ENCODE assay signal across 8 cellular contexts in genomic region chr2:170973225-170973491, GRCh38. TPM values are rescaled to one million over a fixed set of nuclear protein-coding genes. Genes with fewer than 3 reads are reported as not detected.
DNase-seq lines count a peak whose midpoint lies in the region; TF ChIP-seq lines count a peak whose summit lies in the region.

No MANE protein-coding gene starts in this region.

- TF ChIP-seq POLR2A in spleen (IDR thresholded peaks at IDR 0.05), result no peak

- no peaks in the 10 kb centered on the region for H3K9me3 ChIP-seq in iPS DF 6.9 (ENCODE audit: control insufficient read depth, insufficient read depth, low read length)
- no peaks in the 10 kb centered on the region for H3K9me3 ChIP-seq in spleen

- peak overlapping the region; percentile 72 for H3K4me3 ChIP-seq in WI38 (ENCODE audit: low read depth, low read length)
- peak overlapping the region; percentile 26; the same call in 1 of the 2 replicates for H3K4me3 ChIP-seq in iPS DF 6.9 (ENCODE audit: low read length)
- H3K4me3 ChIP-seq in spleen, result peak overlapping the region; percentile 32 to 77 (median 58)

- no peaks in the 10 kb centered on the region for H3K27me3 ChIP-seq in iPS DF 6.9 (ENCODE audit: control insufficient read depth, insufficient read depth, low read length)
- H3K27me3 ChIP-seq in spleen (replicated peaks in 1 of 7), result no peaks in the 10 kb centered on the region

- intact Hi-C loops in spleen (cut with DNase I; ENCODE audit: low total_unique reads), result loop anchor here (2.0 to 10.0 kb wide), 3 partner anchors 182 to 1132 kb away; partner anchors contain the start of gene DLX2

- no peaks in the 10 kb centered on the region for H3K36me3 ChIP-seq in iPS DF 6.9 (ENCODE audit: control insufficient read depth, insufficient read depth, low read length)
- H3K36me3 ChIP-seq in spleen, result peaks cover 0 to 9% (median 0%) of the 10 kb centered on the region in 6 donors

- TF ChIP-seq CTCF in WI38 (IDR thresholded peaks at IDR 0.05; ENCODE audit: low read depth, low read length), result no peak
- TF ChIP-seq CTCF in spleen (IDR thresholded peaks at IDR 0.05 in 8 of 11, conservative IDR thresholded peaks at IDR 0.05 in 3 of 11), result no peak

- DNase-seq in NCI-H2029 treated with DMSO at 0.1 percent for 48 hours (lab: John Stamatoyannopoulos, UW) (peak; percentile 36), NCI-H2029 (lab: John Stamatoyannopoulos, UW) (no peak), iPS DF 6.9 (ENCODE audit: low read depth, low spot score) (no peak), spleen (no peak), mesenteric fat pad (ENCODE audit: low spot score) (no peak), ureter (ENCODE audit: low spot score) (no peak)
- DNase-seq in effector CD8-positive, alpha-beta T cell (lab: John Stamatoyannopoulos, UW), result no peak

- 100% methylated on average over 1 of the region's 12 CpGs for WGBS in iPS DF 6.9 (ENCODE audit: insufficient coverage, insufficient read length)
- WGBS in spleen, 5 donors, result 4 to 7% (median 6%) methylated on average over 12 of the region's 12 CpGs

- H3K4me1 ChIP-seq in iPS DF 6.9 (ENCODE audit: control insufficient read depth, insufficient read depth, low read length) (peaks cover 3% of the 10 kb centered on the region; the same call in 1 of the 2 replicates), spleen (peaks cover 0 to 36% (median 14%) of the 10 kb centered on the region in 6 donors)

- H3K27ac ChIP-seq in iPS DF 6.9 (ENCODE audit: low read length) (no peak overlapping the region), spleen (peak overlapping the region in 7 of 8 donors; percentile 55 to 84 (median 83))

RNA-seq across cellular contexts. Expression of gene GORASP2, which starts 44.1 kb away (rescaled TPM):
- total RNA-seq in spleen (10 to 100 TPM; 44.7 to 57.5 (median 55.6) TPM), mesenteric fat pad (78.2 TPM), ureter (94.8 TPM)
- 10 to 100 TPM; 17.3 to 31.4 (median 22.2) TPM for polyA plus RNA-seq in spleen
